1 cellular context compared by ENCODE assay signal in the genomic region with DNA sequence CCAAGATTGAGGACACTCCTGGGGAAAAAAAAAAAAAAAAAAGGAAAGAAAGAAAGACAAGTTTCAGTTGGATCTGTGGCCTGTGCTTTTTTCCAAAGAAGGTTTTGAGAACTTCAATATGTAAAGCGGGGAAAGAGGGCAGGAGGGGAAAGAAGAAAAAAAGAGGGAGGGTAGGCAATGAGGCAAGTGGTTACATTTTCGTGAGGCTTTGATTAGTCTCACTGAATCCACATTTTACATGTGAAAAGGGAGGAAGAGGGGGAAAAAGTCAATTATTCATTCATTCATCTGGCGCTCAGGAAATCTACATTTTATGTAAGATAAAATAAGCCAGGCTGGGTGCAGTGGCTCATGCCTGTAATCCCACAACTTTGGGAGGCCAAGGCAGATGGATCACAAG.
A peak's percentile ranks its signal among the peaks of the same experiment; 100 is the strongest.
TF ChIP-seq lines count a peak whose summit lies in the region.

No MANE protein-coding gene starts in this region.

TF ChIP-seq in GM23338, 12 proteins besides CTCF, POLR2A, EP300 and RAD21 (continued from another document):
- TF ChIP-seq, protein P1, sequence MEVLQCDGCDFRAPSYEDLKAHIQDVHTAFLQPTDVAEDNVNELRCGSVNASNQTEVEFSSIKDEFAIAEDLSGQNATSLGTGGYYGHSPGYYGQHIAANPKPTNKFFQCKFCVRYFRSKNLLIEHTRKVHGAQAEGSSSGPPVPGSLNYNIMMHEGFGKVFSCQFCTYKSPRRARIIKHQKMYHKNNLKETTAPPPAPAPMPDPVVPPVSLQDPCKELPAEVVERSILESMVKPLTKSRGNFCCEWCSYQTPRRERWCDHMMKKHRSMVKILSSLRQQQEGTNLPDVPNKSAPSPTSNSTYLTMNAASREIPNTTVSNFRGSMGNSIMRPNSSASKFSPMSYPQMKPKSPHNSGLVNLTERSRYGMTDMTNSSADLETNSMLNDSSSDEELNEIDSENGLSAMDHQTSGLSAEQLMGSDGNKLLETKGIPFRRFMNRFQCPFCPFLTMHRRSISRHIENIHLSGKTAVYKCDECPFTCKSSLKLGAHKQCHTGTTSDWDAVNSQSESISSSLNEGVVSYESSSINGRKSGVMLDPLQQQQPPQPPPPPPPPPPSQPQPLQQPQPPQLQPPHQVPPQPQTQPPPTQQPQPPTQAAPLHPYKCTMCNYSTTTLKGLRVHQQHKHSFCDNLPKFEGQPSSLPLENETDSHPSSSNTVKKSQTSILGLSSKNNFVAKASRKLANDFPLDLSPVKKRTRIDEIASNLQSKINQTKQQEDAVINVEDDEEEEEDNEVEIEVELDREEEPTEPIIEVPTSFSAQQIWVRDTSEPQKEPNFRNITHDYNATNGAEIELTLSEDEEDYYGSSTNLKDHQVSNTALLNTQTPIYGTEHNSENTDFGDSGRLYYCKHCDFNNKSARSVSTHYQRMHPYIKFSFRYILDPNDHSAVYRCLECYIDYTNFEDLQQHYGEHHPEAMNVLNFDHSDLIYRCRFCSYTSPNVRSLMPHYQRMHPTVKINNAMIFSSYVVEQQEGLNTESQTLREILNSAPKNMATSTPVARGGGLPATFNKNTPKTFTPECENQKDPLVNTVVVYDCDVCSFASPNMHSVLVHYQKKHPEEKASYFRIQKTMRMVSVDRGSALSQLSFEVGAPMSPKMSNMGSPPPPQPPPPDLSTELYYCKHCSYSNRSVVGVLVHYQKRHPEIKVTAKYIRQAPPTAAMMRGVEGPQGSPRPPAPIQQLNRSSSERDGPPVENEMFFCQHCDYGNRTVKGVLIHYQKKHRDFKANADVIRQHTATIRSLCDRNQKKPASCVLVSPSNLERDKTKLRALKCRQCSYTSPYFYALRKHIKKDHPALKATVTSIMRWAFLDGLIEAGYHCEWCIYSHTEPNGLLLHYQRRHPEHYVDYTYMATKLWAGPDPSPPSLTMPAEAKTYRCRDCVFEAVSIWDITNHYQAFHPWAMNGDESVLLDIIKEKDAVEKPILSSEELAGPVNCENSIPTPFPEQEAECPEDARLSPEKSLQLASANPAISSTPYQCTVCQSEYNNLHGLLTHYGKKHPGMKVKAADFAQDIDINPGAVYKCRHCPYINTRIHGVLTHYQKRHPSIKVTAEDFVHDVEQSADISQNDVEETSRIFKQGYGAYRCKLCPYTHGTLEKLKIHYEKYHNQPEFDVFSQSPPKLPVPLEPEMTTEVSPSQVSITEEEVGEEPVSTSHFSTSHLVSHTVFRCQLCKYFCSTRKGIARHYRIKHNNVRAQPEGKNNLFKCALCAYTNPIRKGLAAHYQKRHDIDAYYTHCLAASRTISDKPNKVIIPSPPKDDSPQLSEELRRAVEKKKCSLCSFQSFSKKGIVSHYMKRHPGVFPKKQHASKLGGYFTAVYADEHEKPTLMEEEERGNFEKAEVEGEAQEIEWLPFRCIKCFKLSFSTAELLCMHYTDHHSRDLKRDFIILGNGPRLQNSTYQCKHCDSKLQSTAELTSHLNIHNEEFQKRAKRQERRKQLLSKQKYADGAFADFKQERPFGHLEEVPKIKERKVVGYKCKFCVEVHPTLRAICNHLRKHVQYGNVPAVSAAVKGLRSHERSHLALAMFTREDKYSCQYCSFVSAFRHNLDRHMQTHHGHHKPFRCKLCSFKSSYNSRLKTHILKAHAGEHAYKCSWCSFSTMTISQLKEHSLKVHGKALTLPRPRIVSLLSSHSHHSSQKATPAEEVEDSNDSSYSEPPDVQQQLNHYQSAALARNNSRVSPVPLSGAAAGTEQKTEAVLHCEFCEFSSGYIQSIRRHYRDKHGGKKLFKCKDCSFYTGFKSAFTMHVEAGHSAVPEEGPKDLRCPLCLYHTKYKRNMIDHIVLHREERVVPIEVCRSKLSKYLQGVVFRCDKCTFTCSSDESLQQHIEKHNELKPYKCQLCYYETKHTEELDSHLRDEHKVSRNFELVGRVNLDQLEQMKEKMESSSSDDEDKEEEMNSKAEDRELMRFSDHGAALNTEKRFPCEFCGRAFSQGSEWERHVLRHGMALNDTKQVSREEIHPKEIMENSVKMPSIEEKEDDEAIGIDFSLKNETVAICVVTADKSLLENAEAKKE (CRISPR knock-in tag; IDR thresholded peaks at IDR 0.05): no peak
- TF ChIP-seq NANOG (IDR thresholded peaks at IDR 0.05; ENCODE audit: borderline replicate concordance) (peak; percentile 69; the same call in 1 of the 2 replicates), CREB1 (CRISPR knock-in tag; IDR thresholded peaks at IDR 0.05; ENCODE audit: low read depth) (no peak)
- TF ChIP-seq, protein P2, sequence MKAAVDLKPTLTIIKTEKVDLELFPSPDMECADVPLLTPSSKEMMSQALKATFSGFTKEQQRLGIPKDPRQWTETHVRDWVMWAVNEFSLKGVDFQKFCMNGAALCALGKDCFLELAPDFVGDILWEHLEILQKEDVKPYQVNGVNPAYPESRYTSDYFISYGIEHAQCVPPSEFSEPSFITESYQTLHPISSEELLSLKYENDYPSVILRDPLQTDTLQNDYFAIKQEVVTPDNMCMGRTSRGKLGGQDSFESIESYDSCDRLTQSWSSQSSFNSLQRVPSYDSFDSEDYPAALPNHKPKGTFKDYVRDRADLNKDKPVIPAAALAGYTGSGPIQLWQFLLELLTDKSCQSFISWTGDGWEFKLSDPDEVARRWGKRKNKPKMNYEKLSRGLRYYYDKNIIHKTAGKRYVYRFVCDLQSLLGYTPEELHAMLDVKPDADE (IDR thresholded peaks at IDR 0.05): no peak
